1 cellular context compared by ENCODE assay signal in the genomic region with DNA sequence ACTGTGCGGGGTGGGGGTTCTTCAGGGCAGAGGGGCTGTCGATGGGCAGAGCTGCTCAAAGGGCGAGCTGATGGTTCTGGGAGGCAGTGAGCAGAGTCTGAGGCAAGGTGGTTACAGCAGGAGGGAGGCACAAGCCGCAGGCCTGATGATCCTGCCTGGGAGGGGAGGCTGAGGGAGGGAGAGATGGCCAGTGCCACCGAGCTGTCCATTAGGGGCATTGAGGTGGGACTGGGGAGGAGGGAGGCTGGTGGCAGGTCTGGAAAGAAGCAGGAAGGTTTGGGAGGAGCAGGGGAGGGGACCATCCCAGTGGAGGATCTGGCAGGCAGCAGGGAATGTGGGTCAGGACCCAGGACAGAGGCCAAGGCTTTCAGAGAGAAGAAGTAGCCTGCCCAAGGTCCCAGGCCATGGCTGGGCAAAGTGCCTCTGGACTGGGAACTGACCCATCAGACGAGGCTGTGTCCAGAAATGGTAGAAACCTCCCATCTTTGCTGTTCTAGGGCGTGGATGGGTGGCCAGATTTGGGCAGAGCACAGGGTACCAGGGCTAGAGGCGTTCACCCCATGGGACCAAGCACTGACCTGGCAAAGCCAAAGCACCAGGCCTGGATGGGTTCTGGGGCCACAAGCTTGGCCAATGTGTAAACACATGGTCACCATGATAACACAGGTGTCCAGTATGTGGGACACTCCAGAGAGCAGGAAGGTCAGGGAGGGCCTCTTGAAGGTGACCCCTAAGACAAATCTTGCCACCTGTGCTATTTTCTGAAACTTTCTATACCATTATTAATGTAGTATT.
A peak's percentile ranks its signal among the peaks of the same experiment; 100 is the strongest.
TF ChIP-seq lines count a peak whose summit lies in the region.

No MANE protein-coding gene starts in this region.

TF ChIP-seq in SK-N-SH, 30 proteins besides CTCF, POLR2A, EP300 and RAD21:
- TF ChIP-seq, protein P1, sequence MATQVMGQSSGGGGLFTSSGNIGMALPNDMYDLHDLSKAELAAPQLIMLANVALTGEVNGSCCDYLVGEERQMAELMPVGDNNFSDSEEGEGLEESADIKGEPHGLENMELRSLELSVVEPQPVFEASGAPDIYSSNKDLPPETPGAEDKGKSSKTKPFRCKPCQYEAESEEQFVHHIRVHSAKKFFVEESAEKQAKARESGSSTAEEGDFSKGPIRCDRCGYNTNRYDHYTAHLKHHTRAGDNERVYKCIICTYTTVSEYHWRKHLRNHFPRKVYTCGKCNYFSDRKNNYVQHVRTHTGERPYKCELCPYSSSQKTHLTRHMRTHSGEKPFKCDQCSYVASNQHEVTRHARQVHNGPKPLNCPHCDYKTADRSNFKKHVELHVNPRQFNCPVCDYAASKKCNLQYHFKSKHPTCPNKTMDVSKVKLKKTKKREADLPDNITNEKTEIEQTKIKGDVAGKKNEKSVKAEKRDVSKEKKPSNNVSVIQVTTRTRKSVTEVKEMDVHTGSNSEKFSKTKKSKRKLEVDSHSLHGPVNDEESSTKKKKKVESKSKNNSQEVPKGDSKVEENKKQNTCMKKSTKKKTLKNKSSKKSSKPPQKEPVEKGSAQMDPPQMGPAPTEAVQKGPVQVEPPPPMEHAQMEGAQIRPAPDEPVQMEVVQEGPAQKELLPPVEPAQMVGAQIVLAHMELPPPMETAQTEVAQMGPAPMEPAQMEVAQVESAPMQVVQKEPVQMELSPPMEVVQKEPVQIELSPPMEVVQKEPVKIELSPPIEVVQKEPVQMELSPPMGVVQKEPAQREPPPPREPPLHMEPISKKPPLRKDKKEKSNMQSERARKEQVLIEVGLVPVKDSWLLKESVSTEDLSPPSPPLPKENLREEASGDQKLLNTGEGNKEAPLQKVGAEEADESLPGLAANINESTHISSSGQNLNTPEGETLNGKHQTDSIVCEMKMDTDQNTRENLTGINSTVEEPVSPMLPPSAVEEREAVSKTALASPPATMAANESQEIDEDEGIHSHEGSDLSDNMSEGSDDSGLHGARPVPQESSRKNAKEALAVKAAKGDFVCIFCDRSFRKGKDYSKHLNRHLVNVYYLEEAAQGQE (IDR thresholded peaks at IDR 0.05; ENCODE audit: low read depth, low read length), result peak; percentile 83
- TF ChIP-seq ZBTB33 (IDR thresholded peaks at IDR 0.05; ENCODE audit: borderline replicate concordance, low read depth), result no peak
TF ChIP-seq in SK-N-SH: peak in this region for 1.
